ENCODE assay signal across 22 cellular contexts in genomic region chr11:59259867-59260475, GRCh38. TPM values are rescaled to one million over a fixed set of nuclear protein-coding genes. Genes with fewer than 3 reads are reported as not detected.
DNase-seq lines count a peak whose midpoint lies in the region; ATAC-seq and TF ChIP-seq lines count a peak whose summit lies in the region.
"Had no signal": no experiment of that assay in that cellular context is flagged by ENCODE, and none has a peak within 500 bp of the region (broad histone marks: within the 10 kb centered on the region; RNA-seq: fewer than 3 reads in every experiment).

No MANE protein-coding gene starts in this region.

- no peaks in the 10 kb centered on the region for H3K4me1 Mint-ChIP-seq in nephron progenitor cell
- H3K4me1 Mint-ChIP-seq: activated naive CD4-positive, alpha-beta T cell treated with anti-CD3 and anti-CD28 coated beads, Interleukin-2, amount 10 ng/mL, durations not matched to agents 7 days and 5 days; stimulated activated naive CD8-positive, alpha-beta T cell treated with anti-CD3 and anti-CD28 coated beads, Interleukin-15, amount 100 ng/mL, for 72 hours had no signal

- H3K4me3 Mint-ChIP-seq in nephron progenitor cell, result no peak overlapping the region
- H3K4me3 Mint-ChIP-seq: activated naive CD4-positive, alpha-beta T cell treated with anti-CD3 and anti-CD28 coated beads, Interleukin-2, amount 10 ng/mL, durations not matched to agents 7 days and 5 days; CD4-positive, alpha-beta memory T cell; effector memory CD8-positive, alpha-beta T cell; stimulated activated naive CD8-positive, alpha-beta T cell treated with anti-CD3 and anti-CD28 coated beads, Interleukin-15, amount 100 ng/mL, for 72 hours; T-cell had no signal

- no peak for TF ChIP-seq CTCF in nephron progenitor cell (IDR thresholded peaks at IDR 0.05)

- H3K27me3 Mint-ChIP-seq in nephron progenitor cell (ENCODE audit: low read depth, poor library complexity), result peaks cover 6% of the 10 kb centered on the region

- H3K27ac Mint-ChIP-seq in nephron progenitor cell, result no peak overlapping the region
- H3K27ac Mint-ChIP-seq: activated naive CD4-positive, alpha-beta T cell treated with anti-CD3 and anti-CD28 coated beads, Interleukin-2, amount 10 ng/mL, durations not matched to agents 7 days and 5 days; effector memory CD8-positive, alpha-beta T cell; stimulated activated naive CD8-positive, alpha-beta T cell treated with anti-CD3 and anti-CD28 coated beads, Interleukin-15, amount 100 ng/mL, for 72 hours; T-cell had no signal

- no peaks in the 10 kb centered on the region for H3K36me3 Mint-ChIP-seq in nephron progenitor cell (ENCODE audit: low read depth)
- H3K36me3 Mint-ChIP-seq: activated naive CD4-positive, alpha-beta T cell treated with anti-CD3 and anti-CD28 coated beads, Interleukin-2, amount 10 ng/mL, durations not matched to agents 7 days and 5 days; CD4-positive, alpha-beta memory T cell; T-cell had no signal

- no peaks in the 10 kb centered on the region for H3K9me3 Mint-ChIP-seq in nephron progenitor cell
- H3K9me3 Mint-ChIP-seq: activated naive CD4-positive, alpha-beta T cell treated with anti-CD3 and anti-CD28 coated beads, Interleukin-2, amount 10 ng/mL, durations not matched to agents 7 days and 5 days; CD4-positive, alpha-beta memory T cell; effector memory CD8-positive, alpha-beta T cell; stimulated activated naive CD8-positive, alpha-beta T cell treated with anti-CD3 and anti-CD28 coated beads, Interleukin-15, amount 100 ng/mL, for 72 hours; T-cell had no signal

- DNase-seq in dermis microvascular lymphatic vessel endothelial cell (ENCODE audit: low read depth in 2 of 2) (peak; percentile 44 to 52), activated gamma-delta T cell (lab: John Stamatoyannopoulos, UW) (no peak), nephron progenitor cell (no peak)
- DNase-seq: activated CD4-positive, alpha-beta T cell treated with anti-CD3 and anti-CD28 coated beads, Interleukin-2, amount 50 U/mL, for 1 hour; activated naive CD4-positive, alpha-beta T cell treated with anti-CD3 and anti-CD28 coated beads, Interleukin-2, amount 10 ng/mL, durations not matched to agents 7 days and 5 days; CD4-positive, alpha-beta memory T cell; DND-41; effector memory CD8-positive, alpha-beta T cell; head of caudate nucleus; NCI-H1694 treated with DMSO at 0.1 percent for 48 hours; sigmoid colon; stimulated activated naive CD8-positive, alpha-beta T cell treated with anti-CD3 and anti-CD28 coated beads, Interleukin-15, amount 100 ng/mL, for 72 hours; T-cell; trophoblast cell had no signal

- ATAC-seq in GM18499 (IDR thresholded peaks at IDR 0.05; ENCODE audit: insufficient read depth, unreplicated experiment) (peak; percentile 39), GM19395 (IDR thresholded peaks at IDR 0.05; ENCODE audit: unreplicated experiment) (peak; percentile 57), HG02884 (IDR thresholded peaks at IDR 0.05; ENCODE audit: unreplicated experiment) (peak; percentile 62), SK-N-SH treated with all-trans-retinoic acid at 6 μM for 48 hours (no peak), GM18498 (IDR thresholded peaks at IDR 0.05; ENCODE audit: unreplicated experiment) (no peak)
- ATAC-seq: effector memory CD8-positive, alpha-beta T cell; stimulated activated naive CD8-positive, alpha-beta T cell treated with anti-CD3 and anti-CD28 coated beads, Interleukin-15, amount 100 ng/mL, for 72 hours; T-cell had no signal

TF ChIP-seq in SK-N-SH treated with all-trans-retinoic acid at 6 μM for 48 hours, 23 proteins besides CTCF, POLR2A, EP300 and RAD21:
- TF ChIP-seq ZC3H10 (CRISPR knock-in tag; IDR thresholded peaks at IDR 0.05), result no peak
- no peak for TF ChIP-seq ZNF70 (CRISPR knock-in tag; IDR thresholded peaks at IDR 0.05)
- no peak for TF ChIP-seq ESRRG (CRISPR knock-in tag; IDR thresholded peaks at IDR 0.05)
- TF ChIP-seq TCF4 (CRISPR knock-in tag; IDR thresholded peaks at IDR 0.05; ENCODE audit: borderline replicate concordance), result no peak
- no peak for TF ChIP-seq GLIS3 (CRISPR knock-in tag; IDR thresholded peaks at IDR 0.05)
- TF ChIP-seq ZFP3 (CRISPR knock-in tag; IDR thresholded peaks at IDR 0.05), result no peak
- no peak for TF ChIP-seq PPARA (CRISPR knock-in tag; IDR thresholded peaks at IDR 0.05; ENCODE audit: borderline replicate concordance)
- TF ChIP-seq ZNF565 (CRISPR knock-in tag; conservative IDR thresholded peaks at IDR 0.05; ENCODE audit: low read depth), result no peak
- TF ChIP-seq, protein P1, sequence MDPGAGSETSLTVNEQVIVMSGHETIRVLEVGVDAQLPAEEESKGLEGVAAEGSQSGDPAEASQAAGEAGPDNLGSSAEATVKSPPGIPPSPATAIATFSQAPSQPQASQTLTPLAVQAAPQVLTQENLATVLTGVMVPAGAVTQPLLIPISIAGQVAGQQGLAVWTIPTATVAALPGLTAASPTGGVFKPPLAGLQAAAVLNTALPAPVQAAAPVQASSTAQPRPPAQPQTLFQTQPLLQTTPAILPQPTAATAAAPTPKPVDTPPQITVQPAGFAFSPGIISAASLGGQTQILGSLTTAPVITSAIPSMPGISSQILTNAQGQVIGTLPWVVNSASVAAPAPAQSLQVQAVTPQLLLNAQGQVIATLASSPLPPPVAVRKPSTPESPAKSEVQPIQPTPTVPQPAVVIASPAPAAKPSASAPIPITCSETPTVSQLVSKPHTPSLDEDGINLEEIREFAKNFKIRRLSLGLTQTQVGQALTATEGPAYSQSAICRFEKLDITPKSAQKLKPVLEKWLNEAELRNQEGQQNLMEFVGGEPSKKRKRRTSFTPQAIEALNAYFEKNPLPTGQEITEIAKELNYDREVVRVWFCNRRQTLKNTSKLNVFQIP (CRISPR knock-in tag; IDR thresholded peaks at IDR 0.05; ENCODE audit: borderline replicate concordance, low read depth), result no peak
- no peak for TF ChIP-seq CREB5 (CRISPR knock-in tag; IDR thresholded peaks at IDR 0.05; ENCODE audit: low read depth)
- no peak for TF ChIP-seq ISL1 (CRISPR knock-in tag; IDR thresholded peaks at IDR 0.05)
- TF ChIP-seq ZFP30 (CRISPR knock-in tag; IDR thresholded peaks at IDR 0.05), result no peak
- no peak for TF ChIP-seq OSR1 (CRISPR knock-in tag; IDR thresholded peaks at IDR 0.05)

RNA-seq across cellular contexts. Expression of gene MPEG1, which starts 47.2 kb away (rescaled TPM):
- not detected in 2 replicates for total RNA-seq in dermis microvascular lymphatic vessel endothelial cell
- total RNA-seq: fibroblast of lung, NCI-H460, osteocyte had no signal

Comparison
In these comparisons a context has a peak if more than half of its experiments do, and no peak if none do; other contexts are left out.
1. ATAC-seq: peak in GM18499 (single experiment), GM19395 (single experiment) and HG02884 (single experiment); none in SK-N-SH treated with all-trans-retinoic acid at 6 μM for 48 hours (single experiment) and GM18498 (single experiment).
2. DNase-seq: peak in dermis microvascular lymphatic vessel endothelial cell (2 of 2); none in activated gamma-delta T cell (single experiment) and nephron progenitor cell (single experiment).